In genomic region chr6:124887872-124888580, GRCh38 we compare ENCODE assay signal across 18 cellular contexts.
DNase-seq lines count a peak whose midpoint lies in the region; ATAC-seq and TF ChIP-seq lines count a peak whose summit lies in the region.
"Had no signal": no experiment of that assay in that cellular context is flagged by ENCODE, and none has a peak within 500 bp of the region (broad histone marks: within the 10 kb centered on the region; RNA-seq: fewer than 3 reads in every experiment).

No MANE protein-coding gene starts in this region.

- H3K4me1 ChIP-seq in vagina = peaks cover 1% of the 10 kb centered on the region

- peak overlapping the region; percentile 91 for H3K27ac Mint-ChIP-seq in Calu3 (ENCODE audit: unreplicated experiment)
- H3K27ac Mint-ChIP-seq: activated naive CD4-positive, alpha-beta T cell treated with anti-CD3 and anti-CD28 coated beads, Interleukin-2, amount 10 ng/mL, durations not matched to agents 7 days and 5 days; effector memory CD8-positive, alpha-beta T cell; immature natural killer cell had no signal

- H3K27me3 ChIP-seq in vagina = no peaks in the 10 kb centered on the region
- H3K27me3 ChIP-seq: cardiac muscle cell had no signal

- CTCF ChIA-PET in Calu3 (lab: Charles Lee) = interaction anchor here (0.6 kb wide), 1 partner anchor 279 kb away, joined by 4 read pairs; no protein-coding TSS in a partner anchor

- no peak for TF ChIP-seq POLR2A in vagina (IDR thresholded peaks at IDR 0.05)

- ATAC-seq in GM21619 (IDR thresholded peaks at IDR 0.05; ENCODE audit: unreplicated experiment) = peak; percentile 25
- ATAC-seq in HG03571 (IDR thresholded peaks at IDR 0.05; ENCODE audit: unreplicated experiment) = peak; percentile 17
- ATAC-seq: effector memory CD8-positive, alpha-beta T cell; Panc1 had no signal

- no peak overlapping the region for H3K27ac ChIP-seq in vagina
- H3K27ac ChIP-seq: cardiac muscle cell had no signal

- H3K36me3 Mint-ChIP-seq in Calu3 (ENCODE audit: insufficient read depth, unreplicated experiment) = no peaks in the 10 kb centered on the region
- H3K36me3 Mint-ChIP-seq: activated naive CD4-positive, alpha-beta T cell treated with anti-CD3 and anti-CD28 coated beads, Interleukin-2, amount 10 ng/mL, durations not matched to agents 7 days and 5 days; immature natural killer cell had no signal

- H3K4me1 Mint-ChIP-seq in Calu3 (ENCODE audit: low read depth, unreplicated experiment) = peaks cover 41% of the 10 kb centered on the region

- H3K9me3 ChIP-seq in vagina = no peaks in the 10 kb centered on the region

- DNase-seq in Calu3 = no peak
- DNase-seq in kidney tubule cell (ENCODE audit: low spot score) = peak; percentile 55
- DNase-seq in islet precursor cell = no peak
- no peak for DNase-seq in vagina (ENCODE audit: extremely low spot score in 2 of 2)
- no peak for DNase-seq in medulla oblongata (ENCODE audit: extremely low spot score)
- no peak for DNase-seq in NCI-H69 (lab: John Stamatoyannopoulos, UW)
- DNase-seq: activated naive CD4-positive, alpha-beta T cell treated with anti-CD3 and anti-CD28 coated beads, Interleukin-2, amount 10 ng/mL, durations not matched to agents 7 days and 5 days; DMS 273 treated with DMSO at 0.1 percent for 48 hours; effector memory CD8-positive, alpha-beta T cell; immature natural killer cell; midbrain; NCI-H187 treated with DMSO at 0.1 percent for 48 hours; NCI-H526 had no signal

- H3K27me3 Mint-ChIP-seq in Calu3 (ENCODE audit: unreplicated experiment) = no peaks in the 10 kb centered on the region
- H3K27me3 Mint-ChIP-seq: activated naive CD4-positive, alpha-beta T cell treated with anti-CD3 and anti-CD28 coated beads, Interleukin-2, amount 10 ng/mL, durations not matched to agents 7 days and 5 days; stimulated activated naive CD8-positive, alpha-beta T cell treated with anti-CD3 and anti-CD28 coated beads, Interleukin-15, Interleukin-2, amounts not matched to agents 100 ng/mL and 50 ng/mL, for 24 hours had no signal

- H3K4me3 ChIP-seq in vagina = no peak overlapping the region
- H3K4me3 ChIP-seq: cardiac muscle cell had no signal

- no peak overlapping the region for H3K4me3 Mint-ChIP-seq in Calu3 (ENCODE audit: low read depth, unreplicated experiment)
- H3K4me3 Mint-ChIP-seq: activated naive CD4-positive, alpha-beta T cell treated with anti-CD3 and anti-CD28 coated beads, Interleukin-2, amount 10 ng/mL, durations not matched to agents 7 days and 5 days; effector memory CD8-positive, alpha-beta T cell had no signal

- TF ChIP-seq CTCF in Calu3 (IDR thresholded peaks at IDR 0.05; ENCODE audit: unreplicated experiment) (no peak), vagina (IDR thresholded peaks at IDR 0.05) (no peak)

- intact Hi-C loops in Calu3 (cut with micrococcal nuclease; ENCODE audit: unreplicated experiment) (no loop called here), vagina (cut with DNase I) (no loop called here)

- H3K36me3 ChIP-seq in vagina = no peaks in the 10 kb centered on the region
- H3K36me3 ChIP-seq: cardiac muscle cell had no signal

- no TSS peak for BruUV-seq in Calu3 (replicated peaks; lab: Mats Ljungman, UMichigan)

- H3K9me3 Mint-ChIP-seq in Calu3 (ENCODE audit: low read depth, unreplicated experiment) = peaks cover 5% of the 10 kb centered on the region
- H3K9me3 Mint-ChIP-seq: activated naive CD4-positive, alpha-beta T cell treated with anti-CD3 and anti-CD28 coated beads, Interleukin-2, amount 10 ng/mL, durations not matched to agents 7 days and 5 days; effector memory CD8-positive, alpha-beta T cell; stimulated activated naive CD8-positive, alpha-beta T cell treated with anti-CD3 and anti-CD28 coated beads, Interleukin-15, Interleukin-2, amounts not matched to agents 100 ng/mL and 50 ng/mL, for 24 hours had no signal
